11 cellular contexts compared by ENCODE assay signal in the genomic region with DNA sequence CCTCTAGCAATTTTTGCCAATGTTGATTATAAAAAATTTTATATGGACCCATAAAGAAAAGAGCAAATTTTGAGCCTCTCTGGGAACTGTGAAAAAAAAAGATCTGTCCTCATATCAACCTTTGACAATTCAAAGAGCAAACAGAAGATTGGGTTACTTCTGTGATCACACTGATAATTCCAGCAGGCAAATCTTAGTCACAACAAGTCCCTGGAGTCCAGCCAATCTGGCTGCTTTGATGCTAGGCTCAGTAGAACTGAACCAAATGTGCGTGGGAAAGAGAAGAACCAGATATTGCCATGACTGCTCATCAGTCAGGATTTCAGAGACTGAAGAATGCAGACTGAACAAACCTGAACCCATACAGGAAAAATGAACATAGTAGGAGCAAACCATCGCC.
DNase-seq lines count a peak whose midpoint lies in the region; ATAC-seq and TF ChIP-seq lines count a peak whose summit lies in the region.
"Had no signal": no experiment of that assay in that cellular context is flagged by ENCODE, and none has a peak within 500 bp of the region (broad histone marks: within the 10 kb centered on the region; RNA-seq: fewer than 3 reads in every experiment).

No MANE protein-coding gene starts in this region.

- no peak overlapping the region for H3K27ac Mint-ChIP-seq in CD8-positive, alpha-beta T cell
- H3K27ac Mint-ChIP-seq: activated naive CD8-positive, alpha-beta T cell treated with anti-CD3 and anti-CD28 coated beads, Interleukin-2, amount 50 U/mL, for 24 hours; naive thymus-derived CD4-positive, alpha-beta T cell had no signal

- peaks cover 23% of the 10 kb centered on the region for H3K4me1 ChIP-seq in SJCRH30
- no peaks in the 10 kb centered on the region for H3K4me1 ChIP-seq in smooth muscle cell (ENCODE audit: low read depth)
- no peaks in the 10 kb centered on the region for H3K4me1 ChIP-seq in CD8-positive, alpha-beta T cell (ENCODE audit: insufficient read depth, low read length)

- H3K9me3 ChIP-seq in SJCRH30 (replicated peaks) (no peaks in the 10 kb centered on the region), smooth muscle cell (replicated peaks; ENCODE audit: low read depth) (no peaks in the 10 kb centered on the region)
- no peaks in the 10 kb centered on the region for H3K9me3 ChIP-seq in CD8-positive, alpha-beta T cell (ENCODE audit: low read length)

- TF ChIP-seq CTCF in fibroblast of pulmonary artery (IDR thresholded peaks at IDR 0.05; ENCODE audit: low read length, missing control alignments) (no peak), smooth muscle cell (IDR thresholded peaks at IDR 0.05; ENCODE audit: borderline replicate concordance, insufficient read depth, poor library complexity, severe bottlenecking) (no peak)
- no peak for TF ChIP-seq CTCF in CD8-positive, alpha-beta T cell (IDR thresholded peaks at IDR 0.05)

- in situ Hi-C loops in G401 (cut with HindIII; ENCODE audit: low sequenced_read_pairs), result no loop called here

- H3K4me1 Mint-ChIP-seq in CD8-positive, alpha-beta T cell (ENCODE audit: low read depth), result no peaks in the 10 kb centered on the region
- H3K4me1 Mint-ChIP-seq: activated naive CD8-positive, alpha-beta T cell treated with anti-CD3 and anti-CD28 coated beads, Interleukin-2, amount 50 U/mL, for 24 hours; naive thymus-derived CD4-positive, alpha-beta T cell had no signal

- H3F3A ChIP-seq in smooth muscle cell (ENCODE audit: low read depth), result no peaks in the 10 kb centered on the region

- no peak overlapping the region for H3K4me3 ChIP-seq in SJCRH30
- no peak overlapping the region for H3K4me3 ChIP-seq in fibroblast of pulmonary artery (replicated peaks; ENCODE audit: low read depth, low read length)
- no peak overlapping the region for H3K4me3 ChIP-seq in smooth muscle cell
- no peak overlapping the region for H3K4me3 ChIP-seq in CD8-positive, alpha-beta T cell (ENCODE audit: low read depth, low read length)

- H3K27ac ChIP-seq in SJCRH30 (no peak overlapping the region; the same call in 1 of the 2 replicates), smooth muscle cell (ENCODE audit: low read depth) (peak overlapping the region; percentile 28)
- H3K27ac ChIP-seq in CD8-positive, alpha-beta T cell (ENCODE audit: low read depth, low read length), result no peak overlapping the region

- no peak overlapping the region for H3K4me3 Mint-ChIP-seq in CD8-positive, alpha-beta T cell
- H3K4me3 Mint-ChIP-seq: activated naive CD8-positive, alpha-beta T cell treated with anti-CD3 and anti-CD28 coated beads, Interleukin-2, amount 50 U/mL, for 24 hours; naive thymus-derived CD4-positive, alpha-beta T cell had no signal

- H2AFZ ChIP-seq in smooth muscle cell (ENCODE audit: low read depth), result no peak overlapping the region

- H3K36me3 ChIP-seq in SJCRH30 (no peaks in the 10 kb centered on the region), smooth muscle cell (ENCODE audit: low read depth) (no peaks in the 10 kb centered on the region)
- no peaks in the 10 kb centered on the region for H3K36me3 ChIP-seq in CD8-positive, alpha-beta T cell (ENCODE audit: insufficient read depth, low read length)

- 36% methylated on average over 2 of the region's 2 CpGs for WGBS in smooth muscle cell (ENCODE audit: low lambda C conversion rate)

- intact Hi-C loops in CD8-positive, alpha-beta T cell (cut with DNase I, micrococcal nuclease), result no loop called here

- peaks cover 7% of the 10 kb centered on the region for H3K9me3 Mint-ChIP-seq in CD8-positive, alpha-beta T cell

- H4K20me1 ChIP-seq in smooth muscle cell (ENCODE audit: low read depth), result no peaks in the 10 kb centered on the region

- no peak overlapping the region for H3K9ac ChIP-seq in smooth muscle cell (ENCODE audit: low read depth)

- H3K36me3 Mint-ChIP-seq in CD8-positive, alpha-beta T cell, result no peaks in the 10 kb centered on the region
- H3K36me3 Mint-ChIP-seq: naive thymus-derived CD4-positive, alpha-beta T cell had no signal

- H3K4me2 ChIP-seq in smooth muscle cell, result no peak overlapping the region

- no peaks in the 10 kb centered on the region for H3K27me3 Mint-ChIP-seq in CD8-positive, alpha-beta T cell (ENCODE audit: low read depth)
- H3K27me3 Mint-ChIP-seq: activated naive CD8-positive, alpha-beta T cell treated with anti-CD3 and anti-CD28 coated beads, Interleukin-2, amount 50 U/mL, for 24 hours; naive thymus-derived CD4-positive, alpha-beta T cell had no signal

- DNase-seq in G401 (ENCODE audit: low spot score) (peak; percentile 71), SJCRH30 (peak; percentile 49 to 67), fibroblast of pulmonary artery (ENCODE audit: low read depth) (peak; percentile 70), smooth muscle cell (lab: John Stamatoyannopoulos, UW; ENCODE audit: unreplicated experiment) (no peak), activated gamma-delta T cell (lab: John Stamatoyannopoulos, UW) (no peak), DMS79 treated with DMSO at 0.1 percent for 48 hours (lab: John Stamatoyannopoulos, UW) (no peak), NCI-H748 (lab: John Stamatoyannopoulos, UW; ENCODE audit: unreplicated experiment) (no peak)
- DNase-seq in CD8-positive, alpha-beta T cell, result no peak
- DNase-seq: activated naive CD8-positive, alpha-beta T cell treated with anti-CD3 and anti-CD28 coated beads, Interleukin-2, amount 50 U/mL, for 24 hours; glutamatergic neuron; naive thymus-derived CD4-positive, alpha-beta T cell had no signal

- CTCF ChIA-PET in CD8-positive, alpha-beta T cell (lab: Charles Lee), result no interaction called here

- no peaks in the 10 kb centered on the region for H3K27me3 ChIP-seq in SJCRH30
- no peaks in the 10 kb centered on the region for H3K27me3 ChIP-seq in smooth muscle cell (ENCODE audit: low read depth)
- no peaks in the 10 kb centered on the region for H3K27me3 ChIP-seq in CD8-positive, alpha-beta T cell (ENCODE audit: insufficient read depth, low read length)

- POLR2A ChIA-PET in CD8-positive, alpha-beta T cell (lab: Charles Lee), result interaction anchor here (0.8 kb wide), 1 partner anchor 13 kb away, joined by 3 read pairs; no protein-coding TSS in a partner anchor

- no peaks in the 10 kb centered on the region for H3K79me2 ChIP-seq in smooth muscle cell (ENCODE audit: low read depth)

- no peak for ATAC-seq in CD8-positive, alpha-beta T cell
- ATAC-seq: activated naive CD8-positive, alpha-beta T cell treated with anti-CD3 and anti-CD28 coated beads, Interleukin-2, amount 50 U/mL, for 24 hours; naive thymus-derived CD4-positive, alpha-beta T cell had no signal

Comparison
In these comparisons a context has a peak if more than half of its experiments do, and no peak if none do; other contexts are left out.
1. DNase-seq: peak in G401 (single experiment), SJCRH30 (2 of 2) and fibroblast of pulmonary artery (single experiment); none in smooth muscle cell (single experiment), activated gamma-delta T cell (single experiment), DMS79 treated with DMSO at 0.1 percent for 48 hours (single experiment), CD8-positive, alpha-beta T cell (0 of 7) and NCI-H748 (single experiment).